31 cellular contexts compared by ENCODE assay signal in the genomic region with DNA sequence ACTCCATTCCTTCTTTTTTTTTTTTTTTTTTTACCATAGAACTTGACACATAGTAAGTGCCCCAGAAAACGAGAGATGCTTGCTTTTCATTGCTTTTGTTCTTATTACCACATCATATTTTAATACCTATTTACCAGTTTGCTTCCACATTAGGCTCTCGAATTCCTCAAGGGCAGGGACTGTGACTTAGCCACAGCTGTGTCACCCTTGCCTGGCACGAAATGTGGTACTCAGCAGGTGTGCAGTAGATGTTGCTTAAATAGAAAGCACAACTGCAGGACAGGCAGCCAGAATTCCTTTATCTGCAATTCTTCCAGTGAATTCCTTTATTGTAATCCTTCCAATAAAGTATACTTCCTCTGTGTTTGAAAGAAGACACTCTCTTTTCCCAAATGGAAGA.
"Had no signal": no experiment of that assay in that cellular context is flagged by ENCODE, and none has a peak within 500 bp of the region (broad histone marks: within the 10 kb centered on the region; RNA-seq: fewer than 3 reads in every experiment).

No MANE protein-coding gene starts in this region.

- H3K9me3 ChIP-seq: MG63 had no signal

- H3K27me3 Mint-ChIP-seq: activated CD4-positive, alpha-beta memory T cell treated with anti-CD3 and anti-CD28 coated beads, Interleukin-2, amount 10 ng/mL, durations not matched to agents 7 days and 5 days; activated CD8-positive, alpha-beta memory T cell treated with anti-CD3 and anti-CD28 coated beads, Interleukin-2, amount 10 ng/mL, durations not matched to agents 7 days and 5 days; activated naive CD4-positive, alpha-beta T cell treated with anti-CD3 and anti-CD28 coated beads, Interleukin-2, amount 10 ng/mL, durations not matched to agents 7 days and 5 days; brain had no signal

- H3K36me3 Mint-ChIP-seq: activated CD8-positive, alpha-beta memory T cell treated with anti-CD3 and anti-CD28 coated beads, Interleukin-2, amount 10 ng/mL, durations not matched to agents 7 days and 5 days; activated naive CD4-positive, alpha-beta T cell treated with anti-CD3 and anti-CD28 coated beads, Interleukin-2, amount 10 ng/mL, durations not matched to agents 7 days and 5 days; activated naive CD8-positive, alpha-beta T cell; brain had no signal

- H3K27me3 ChIP-seq: MG63 had no signal

- H3K36me3 ChIP-seq: MG63 had no signal

- H3K4me3 Mint-ChIP-seq: activated CD4-positive, alpha-beta memory T cell treated with anti-CD3 and anti-CD28 coated beads, Interleukin-2, amount 10 ng/mL, durations not matched to agents 7 days and 5 days; activated CD8-positive, alpha-beta memory T cell treated with anti-CD3 and anti-CD28 coated beads, Interleukin-2, amount 10 ng/mL, durations not matched to agents 7 days and 5 days; activated naive CD4-positive, alpha-beta T cell treated with anti-CD3 and anti-CD28 coated beads, Interleukin-2, amount 10 ng/mL, durations not matched to agents 7 days and 5 days; activated naive CD8-positive, alpha-beta T cell; activated naive CD8-positive, alpha-beta T cell treated with anti-CD3 and anti-CD28 coated beads, Interleukin-2, amount 50 U/mL, for 24 hours; brain had no signal

- H3K4me1 Mint-ChIP-seq: activated CD4-positive, alpha-beta memory T cell treated with anti-CD3 and anti-CD28 coated beads, Interleukin-2, amount 10 ng/mL, durations not matched to agents 7 days and 5 days; activated CD8-positive, alpha-beta memory T cell treated with anti-CD3 and anti-CD28 coated beads, Interleukin-2, amount 10 ng/mL, durations not matched to agents 7 days and 5 days; activated naive CD4-positive, alpha-beta T cell treated with anti-CD3 and anti-CD28 coated beads, Interleukin-2, amount 10 ng/mL, durations not matched to agents 7 days and 5 days; activated naive CD8-positive, alpha-beta T cell treated with anti-CD3 and anti-CD28 coated beads, Interleukin-2, amount 50 U/mL, for 24 hours had no signal

- H3K9me3 Mint-ChIP-seq: activated naive CD8-positive, alpha-beta T cell treated with anti-CD3 and anti-CD28 coated beads, Interleukin-2, amount 50 U/mL, for 24 hours; brain had no signal

- ATAC-seq: activated CD8-positive, alpha-beta memory T cell treated with anti-CD3 and anti-CD28 coated beads, Interleukin-2, amount 10 ng/mL, durations not matched to agents 7 days and 5 days; activated naive CD8-positive, alpha-beta T cell treated with anti-CD3 and anti-CD28 coated beads, Interleukin-2, amount 50 U/mL, for 24 hours had no signal

- H3K27ac ChIP-seq: VCaP had no signal

- H3K27ac Mint-ChIP-seq: activated CD4-positive, alpha-beta memory T cell treated with anti-CD3 and anti-CD28 coated beads, Interleukin-2, amount 10 ng/mL, durations not matched to agents 7 days and 5 days; activated CD8-positive, alpha-beta memory T cell treated with anti-CD3 and anti-CD28 coated beads, Interleukin-2, amount 10 ng/mL, durations not matched to agents 7 days and 5 days; activated naive CD4-positive, alpha-beta T cell treated with anti-CD3 and anti-CD28 coated beads, Interleukin-2, amount 10 ng/mL, durations not matched to agents 7 days and 5 days; activated naive CD8-positive, alpha-beta T cell; activated naive CD8-positive, alpha-beta T cell treated with anti-CD3 and anti-CD28 coated beads, Interleukin-2, amount 50 U/mL, for 24 hours had no signal

- DNase-seq: activated CD4-positive, alpha-beta memory T cell treated with anti-CD3 and anti-CD28 coated beads, Interleukin-2, amount 10 ng/mL, durations not matched to agents 7 days and 5 days; activated CD4-positive, alpha-beta T cell treated with anti-CD3 and anti-CD28 coated beads for 1 hour; activated CD4-positive, alpha-beta T cell treated with anti-CD3 and anti-CD28 coated beads for 48 hours; activated CD4-positive, CD25-positive, alpha-beta regulatory T cell; activated CD8-positive, alpha-beta memory T cell treated with anti-CD3 and anti-CD28 coated beads for 24 hours; activated CD8-positive, alpha-beta memory T cell treated with anti-CD3 and anti-CD28 coated beads, Interleukin-2, amount 10 ng/mL, durations not matched to agents 7 days and 5 days; activated CD8-positive, alpha-beta memory T cell treated with anti-CD3 and anti-CD28 coated beads, Interleukin-2, amount 50 U/mL, for 48 hours; activated effector memory CD4-positive, alpha-beta T cell treated with Interleukin-2 at 50 U/mL for 16 hours; activated naive CD4-positive, alpha-beta T cell treated with anti-CD3 and anti-CD28 coated beads, Interleukin-2, amount 10 ng/mL, durations not matched to agents 7 days and 5 days; activated naive CD8-positive, alpha-beta T cell treated with anti-CD3 and anti-CD28 coated beads, Interleukin-2, amount 50 U/mL, for 24 hours; activated T-cell treated with anti-CD3 and anti-CD28 coated beads, Interleukin-2, amount 50 U/mL, for 48 hours; central memory CD4-positive, alpha-beta T cell; Karpas-422; MG63; NCI-H1048; NCI-H1105 treated with DMSO at 0.1 percent for 48 hours; NCI-H1436; NCI-H1694; NCI-H1930; NCI-H2081 treated with DMSO at 0.1 percent for 48 hours; NCI-H226; NCI-H524 treated with DMSO at 0.1 percent for 48 hours; OCI-M1; Right ventricle myocardium superior; SW 1271; T-helper 1 cell; T-helper 2 cell; T-helper 9 cell had no signal

- H3K4me3 ChIP-seq: MG63 had no signal
